ENCODE assay signal across 1 cellular context in the genomic region with DNA sequence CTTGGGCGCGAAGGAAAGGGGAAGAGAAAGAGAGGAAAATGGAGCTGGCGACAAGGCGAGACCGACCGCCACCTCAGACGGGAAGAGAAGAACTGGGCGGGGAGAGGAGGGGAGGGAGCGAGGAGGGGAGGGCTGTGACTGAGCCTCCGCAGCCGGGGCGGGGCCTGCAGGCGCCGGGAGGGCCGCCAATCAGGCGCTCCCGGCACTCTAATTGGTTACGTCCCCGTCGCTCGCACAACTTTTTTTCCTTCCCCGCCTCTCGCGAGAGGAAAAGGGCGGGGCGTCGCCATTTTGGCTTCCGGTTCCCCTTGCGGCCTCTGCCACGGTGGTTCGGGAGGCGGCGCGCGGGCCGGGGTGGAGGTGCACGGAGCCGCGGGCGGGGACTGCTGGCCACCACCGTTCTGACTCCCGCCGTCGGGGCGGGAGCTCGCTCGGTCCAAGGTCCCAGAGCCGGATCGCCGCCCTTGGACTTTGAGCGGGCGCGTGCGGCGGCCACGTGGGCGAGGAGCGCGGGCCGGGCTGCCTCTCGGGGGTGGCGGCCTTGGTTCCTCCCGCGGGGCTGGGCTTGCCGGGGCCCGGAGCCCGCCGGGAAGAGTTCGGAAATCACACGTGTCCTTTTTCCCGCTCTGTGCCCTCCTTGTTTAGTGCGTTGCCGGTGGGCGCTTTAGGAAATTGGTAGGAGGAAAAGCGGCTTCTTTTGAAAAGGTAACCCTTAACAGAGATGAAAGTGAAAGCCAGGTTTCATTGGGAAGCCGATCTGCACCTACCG.
A peak's percentile ranks its signal among the peaks of the same experiment; 100 is the strongest.
TF ChIP-seq lines count a peak whose summit lies in the region.

TSS of gene GDI2 (minus strand) at position 94 of the 769 bp plus-strand sequence. CDS start 176 bp downstream, outside the sequence.

TF ChIP-seq in HepG2, 621 proteins besides CTCF, POLR2A, EP300 and RAD21 (continued from another document and continues in another):
- TF ChIP-seq ARID5B (CRISPR knock-in tag; IDR thresholded peaks at IDR 0.05) (peak; percentile 83), ZNF549 (CRISPR knock-in tag; IDR thresholded peaks at IDR 0.05) (peak; percentile 78; the same call in 1 of the 2 replicates), MEF2D (CRISPR knock-in tag; IDR thresholded peaks at IDR 0.05) (0 out of 2 replicates have a peak, but pooled peaks have one; percentile 68), ZNF282 (IDR thresholded peaks at IDR 0.05; ENCODE audit: partially characterized antibody) (no peak), FOXJ3 (CRISPR knock-in tag; IDR thresholded peaks at IDR 0.05; ENCODE audit: borderline replicate concordance) (no peak; the same call in 1 of the 2 replicates), BRCA1 (CRISPR knock-in tag; IDR thresholded peaks at IDR 0.05) (peak; percentile 64; the same call in 1 of the 2 replicates), KLF11 (CRISPR knock-in tag; IDR thresholded peaks at IDR 0.05) (0 out of 2 replicates have a peak, but pooled peaks have one; percentile 72), MBNL3 (CRISPR knock-in tag; conservative IDR thresholded peaks at IDR 0.05) (no peak), ZNF432 (CRISPR knock-in tag; IDR thresholded peaks at IDR 0.05; ENCODE audit: borderline replicate concordance) (no peak), SKI (IDR thresholded peaks at IDR 0.05; ENCODE audit: partially characterized antibody) (peak; percentile 86), BRD4 (CRISPR knock-in tag; IDR thresholded peaks at IDR 0.05) (peak; percentile 82; the same call in 1 of the 2 replicates), PHF8 (CRISPR knock-in tag; IDR thresholded peaks at IDR 0.05) (peak; percentile 90), FOXO1 (CRISPR knock-in tag; IDR thresholded peaks at IDR 0.05) (peak; percentile 80), KLF16 (CRISPR knock-in tag; IDR thresholded peaks at IDR 0.05) (peak; percentile 76 to 89; a peak in 3 of 4 replicates), ARID4A (CRISPR knock-in tag; IDR thresholded peaks at IDR 0.05; ENCODE audit: borderline replicate concordance) (peak; percentile 96), SMAD3 (CRISPR knock-in tag; IDR thresholded peaks at IDR 0.05) (peak; percentile 41; the same call in 1 of the 2 replicates), ZBTB8A (CRISPR knock-in tag; IDR thresholded peaks at IDR 0.05; ENCODE audit: borderline replicate concordance, low read depth) (no peak), MEIS1 (CRISPR knock-in tag; IDR thresholded peaks at IDR 0.05; ENCODE audit: borderline replicate concordance) (peak; percentile 84; the same call in 1 of the 2 replicates), MIER3 (CRISPR knock-in tag; IDR thresholded peaks at IDR 0.05; ENCODE audit: borderline replicate concordance) (peak; percentile 34; the same call in 1 of the 2 replicates), ZNF580 (CRISPR knock-in tag; IDR thresholded peaks at IDR 0.05; ENCODE audit: borderline replicate concordance, low read depth) (peak; percentile 72; the same call in 1 of the 2 replicates), ZNF263 (CRISPR knock-in tag; IDR thresholded peaks at IDR 0.05) (peak; percentile 81), ZNF383 (CRISPR knock-in tag; IDR thresholded peaks at IDR 0.05; ENCODE audit: borderline replicate concordance) (no peak), ZNF850 (CRISPR knock-in tag; conservative IDR thresholded peaks at IDR 0.05) (peak; percentile 81; the same call in 1 of the 2 replicates), ZNF510 (CRISPR knock-in tag; IDR thresholded peaks at IDR 0.05; ENCODE audit: low read depth) (0 out of 2 replicates have a peak, but pooled peaks have one; percentile 39), E2F5 (CRISPR knock-in tag; conservative IDR thresholded peaks at IDR 0.05) (peak; percentile 92), ZNF605 (CRISPR knock-in tag; IDR thresholded peaks at IDR 0.05) (peak; percentile 91), TMF1 (CRISPR knock-in tag; IDR thresholded peaks at IDR 0.05; ENCODE audit: low read depth) (peak; percentile 96), ZNF772 (CRISPR knock-in tag; IDR thresholded peaks at IDR 0.05) (peak; percentile 67), PHF20 (CRISPR knock-in tag; IDR thresholded peaks at IDR 0.05) (peak; percentile 80), SETDB1 (CRISPR knock-in tag; IDR thresholded peaks at IDR 0.05; ENCODE audit: borderline replicate concordance) (no peak), KLF12 (CRISPR knock-in tag; IDR thresholded peaks at IDR 0.05; ENCODE audit: borderline replicate concordance) (peak; percentile 79), HMGXB3 (CRISPR knock-in tag; IDR thresholded peaks at IDR 0.05; ENCODE audit: borderline replicate concordance) (peak; percentile 55; the same call in 1 of the 2 replicates), ZNF124 (CRISPR knock-in tag; IDR thresholded peaks at IDR 0.05) (peak; percentile 72; the same call in 1 of the 2 replicates), ZNF766 (CRISPR knock-in tag; IDR thresholded peaks at IDR 0.05; ENCODE audit: borderline replicate concordance) (peak; percentile 96; the same call in 1 of the 2 replicates), STAT5B (CRISPR knock-in tag; IDR thresholded peaks at IDR 0.05) (no peak)
- TF ChIP-seq, protein P1, sequence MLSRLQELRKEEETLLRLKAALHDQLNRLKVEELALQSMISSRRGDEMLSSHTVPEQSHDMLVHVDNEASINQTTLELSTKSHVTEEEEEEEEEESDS (CRISPR knock-in tag; IDR thresholded peaks at IDR 0.05; ENCODE audit: borderline replicate concordance), result peak; percentile 62; the same call in 1 of the 2 replicates
- TF ChIP-seq, protein P2, sequence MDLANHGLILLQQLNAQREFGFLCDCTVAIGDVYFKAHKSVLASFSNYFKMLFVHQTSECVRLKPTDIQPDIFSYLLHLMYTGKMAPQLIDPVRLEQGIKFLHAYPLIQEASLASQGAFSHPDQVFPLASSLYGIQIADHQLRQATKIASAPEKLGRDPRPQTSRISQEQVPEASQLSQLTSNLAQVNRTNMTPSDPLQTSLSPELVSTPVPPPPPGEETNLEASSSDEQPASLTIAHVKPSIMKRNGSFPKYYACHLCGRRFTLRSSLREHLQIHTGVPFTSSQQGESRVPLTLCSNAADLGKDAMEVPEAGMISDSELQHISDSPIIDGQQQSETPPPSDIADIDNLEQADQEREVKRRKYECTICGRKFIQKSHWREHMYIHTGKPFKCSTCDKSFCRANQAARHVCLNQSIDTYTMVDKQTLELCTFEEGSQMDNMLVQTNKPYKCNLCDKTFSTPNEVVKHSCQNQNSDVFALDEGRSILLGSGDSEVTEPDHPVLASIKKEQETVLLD (CRISPR knock-in tag; IDR thresholded peaks at IDR 0.05; ENCODE audit: low read depth), result peak; percentile 100
- TF ChIP-seq, protein P3, sequence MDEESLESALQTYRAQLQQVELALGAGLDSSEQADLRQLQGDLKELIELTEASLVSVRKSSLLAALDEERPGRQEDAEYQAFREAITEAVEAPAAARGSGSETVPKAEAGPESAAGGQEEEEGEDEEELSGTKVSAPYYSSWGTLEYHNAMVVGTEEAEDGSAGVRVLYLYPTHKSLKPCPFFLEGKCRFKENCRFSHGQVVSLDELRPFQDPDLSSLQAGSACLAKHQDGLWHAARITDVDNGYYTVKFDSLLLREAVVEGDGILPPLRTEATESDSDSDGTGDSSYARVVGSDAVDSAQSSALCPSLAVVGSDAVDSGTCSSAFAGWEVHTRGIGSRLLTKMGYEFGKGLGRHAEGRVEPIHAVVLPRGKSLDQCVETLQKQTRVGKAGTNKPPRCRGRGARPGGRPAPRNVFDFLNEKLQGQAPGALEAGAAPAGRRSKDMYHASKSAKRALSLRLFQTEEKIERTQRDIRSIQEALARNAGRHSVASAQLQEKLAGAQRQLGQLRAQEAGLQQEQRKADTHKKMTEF (CRISPR knock-in tag; IDR thresholded peaks at IDR 0.05), result peak; percentile 98
